In genomic region chr12:38316391-38317129, GRCh38 we compare ENCODE assay signal across 8 cellular contexts. TPM values are rescaled to one million over a fixed set of nuclear protein-coding genes. Genes with fewer than 3 reads are reported as not detected.
DNase-seq lines count a peak whose midpoint lies in the region; ATAC-seq, FAIRE-seq and TF ChIP-seq lines count a peak whose summit lies in the region.

ALG10B (plus strand) TSS chr12:38316774; CDS start chr12:38316894, 120 bp downstream.

- H3K27ac ChIP-seq in pancreas, result peak within 1 kb of the TSS; percentile 64 to 86 (median 84)
- peak within 1 kb of the TSS; percentile 46 to 91 (median 87) for H3K27ac ChIP-seq in tibial nerve

- TF ChIP-seq CTCF in GM10248 (IDR thresholded peaks at IDR 0.05; ENCODE audit: control extremely low read depth, extremely low read depth, low read depth, missing control alignments), result peak; percentile 48
- TF ChIP-seq CTCF in HFFc6 (IDR thresholded peaks at IDR 0.05), result peak; percentile 89
- peak; percentile 52 to 64 (median 59) for TF ChIP-seq CTCF in pancreas (IDR thresholded peaks at IDR 0.05)
- TF ChIP-seq CTCF in tibial nerve (IDR thresholded peaks at IDR 0.05), result peak in 4 of 5 experiments; percentile 50 to 78 (median 66)

- DNase-seq in GM10248 (ENCODE audit: extremely low spot score) (peak; percentile 83), HFFc6 (peak; percentile 95), NAMALWA (ENCODE audit: low spot score) (peak; percentile 97), SKM-1 treated with dmso at 0.1 percent for 144 hours (lab: John Stamatoyannopoulos, UW; ENCODE audit: unreplicated experiment) (peak; percentile 77), head of caudate nucleus (peak; percentile 88 to 98 (median 94)), pancreas (peak; percentile 87 to 94 (median 91)), tibial nerve (ENCODE audit: low spot score in 2 of 2) (peak; percentile 85 to 94)
- DNase-seq in activated naive CD8-positive, alpha-beta T cell treated with anti-CD3 and anti-CD28 coated beads for 36 hours, result peak; percentile 88

- WGBS in pancreas, 2 donors, result 0% methylated on average over 42 of the region's 42 CpGs
- 0 to 1% methylated on average over 41 to 42 of the region's 42 CpGs for WGBS in tibial nerve, 2 donors

- ATAC-seq in pancreas, result peak; percentile 99 to 100 (median 100)

- H3K27me3 Mint-ChIP-seq in HFFc6 (ENCODE audit: insufficient read depth), result no peaks in the 10 kb centered on the region; the same call in 1 of the 2 replicates
- no peaks in the 10 kb centered on the region for H3K27me3 Mint-ChIP-seq in activated naive CD8-positive, alpha-beta T cell treated with anti-CD3 and anti-CD28 coated beads for 36 hours

- peak in 1 of 2 donors; percentile 63 for TF ChIP-seq EP300 in tibial nerve (IDR thresholded peaks at IDR 0.05)

- peak within 1 kb of the TSS; percentile 41 to 80 (median 64) for H3K4me3 ChIP-seq in pancreas
- H3K4me3 ChIP-seq in tibial nerve, result peak within 1 kb of the TSS; percentile 37 to 81 (median 72)

- no peak for TF ChIP-seq POLR2A in tibial nerve (IDR thresholded peaks at IDR 0.05)

- POLR2A ChIA-PET in GM10248 (lab: Yijun Ruan, JAX), result interaction anchor here (0.6 kb wide), 1 partner anchor 380 kb away, joined by 3 read pairs; no protein-coding TSS in a partner anchor

- H3K27ac Mint-ChIP-seq in HFFc6, result peak within 1 kb of the TSS; percentile 93
- H3K27ac Mint-ChIP-seq in activated naive CD8-positive, alpha-beta T cell treated with anti-CD3 and anti-CD28 coated beads for 36 hours, result peak within 1 kb of the TSS; percentile 94

- H3K36me3 Mint-ChIP-seq in HFFc6 (ENCODE audit: low read depth), result no peaks in the 10 kb centered on the region
- H3K36me3 Mint-ChIP-seq in activated naive CD8-positive, alpha-beta T cell treated with anti-CD3 and anti-CD28 coated beads for 36 hours, result peaks cover 3% of the 10 kb centered on the region

- peaks cover 18% of the 10 kb centered on the region for H3K4me1 Mint-ChIP-seq in HFFc6 (ENCODE audit: low read depth)
- peaks cover 21% of the 10 kb centered on the region for H3K4me1 Mint-ChIP-seq in activated naive CD8-positive, alpha-beta T cell treated with anti-CD3 and anti-CD28 coated beads for 36 hours

- H3K4me1 ChIP-seq in pancreas (peaks cover 0 to 7% (median 0%) of the 10 kb centered on the region in 3 donors), tibial nerve (peaks cover 0 to 30% (median 5%) of the 10 kb centered on the region in 4 donors)

- intact Hi-C loops in head of caudate nucleus (cut with DNase I), result loop anchor here (2.0 kb wide), 1 partner anchor 178 kb away; no protein-coding TSS in a partner anchor
- intact Hi-C loops in pancreas (cut with DNase I), result no loop called here

- H3K36me3 ChIP-seq in pancreas (no peaks in the 10 kb centered on the region), tibial nerve (peaks cover 0 to 7% (median 0%) of the 10 kb centered on the region in 3 donors)

- H3K9me3 Mint-ChIP-seq in HFFc6, result no peaks in the 10 kb centered on the region
- H3K9me3 Mint-ChIP-seq in activated naive CD8-positive, alpha-beta T cell treated with anti-CD3 and anti-CD28 coated beads for 36 hours, result no peaks in the 10 kb centered on the region

- H3K9me3 ChIP-seq in pancreas (no peaks in the 10 kb centered on the region), tibial nerve (no peaks in the 10 kb centered on the region)

- peak within 1 kb of the TSS; percentile 97 for H3K4me3 Mint-ChIP-seq in HFFc6
- H3K4me3 Mint-ChIP-seq in activated naive CD8-positive, alpha-beta T cell treated with anti-CD3 and anti-CD28 coated beads for 36 hours, result peak within 1 kb of the TSS; percentile 98

- FAIRE-seq in pancreas (lab: Jason Lieb, UNC), result peak; percentile 95

- no peaks in the 10 kb centered on the region for H3K27me3 ChIP-seq in pancreas
- no peaks in the 10 kb centered on the region for H3K27me3 ChIP-seq in tibial nerve

- CTCF ChIA-PET in GM10248 (lab: Yijun Ruan, JAX), result interaction anchor here (0.7 to 3.0 kb wide), 10 partner anchors 9 to 1001 kb away, joined by 3 to 16 read pairs (median 3); no protein-coding TSS in a partner anchor

RNA-seq across cellular contexts. Expression of gene ALG10B, which starts in this region (rescaled TPM):
- 1 to 10 TPM; 3.9 to 4.8 (median 4.1) TPM for total RNA-seq in HFFc6 (2021; fragmentation: NEBNext Ultra II Directional; extraction: Animal tissue kit (Norgen Biotek cat#: 25700))
- total RNA-seq in activated naive CD8-positive, alpha-beta T cell treated with anti-CD3 and anti-CD28 coated beads for 36 hours, result 10 to 100 TPM in 1 of 2 experiments, 1 to 10 TPM in 1; 9.8 to 10.9 TPM
- total RNA-seq in pancreas, result 1 to 10 TPM; 3.1 to 5.1 (median 4.0) TPM
- 1 to 10 TPM in 1 of 2 donors, under 1 TPM in 1; 0.68 to 1.6 TPM for polyA plus RNA-seq in pancreas
- 1 to 10 TPM; 3.0 to 8.0 (median 5.5) TPM for total RNA-seq in tibial nerve

Comparison
In these comparisons a context has a peak if more than half of its experiments do, and no peak if none do; other contexts are left out.
1. Peak in every context shown above with its lines: DNase-seq, ATAC-seq, H3K4me3 ChIP-seq and H3K27ac ChIP-seq.